8 cellular contexts compared by ENCODE assay signal in the genomic region with DNA sequence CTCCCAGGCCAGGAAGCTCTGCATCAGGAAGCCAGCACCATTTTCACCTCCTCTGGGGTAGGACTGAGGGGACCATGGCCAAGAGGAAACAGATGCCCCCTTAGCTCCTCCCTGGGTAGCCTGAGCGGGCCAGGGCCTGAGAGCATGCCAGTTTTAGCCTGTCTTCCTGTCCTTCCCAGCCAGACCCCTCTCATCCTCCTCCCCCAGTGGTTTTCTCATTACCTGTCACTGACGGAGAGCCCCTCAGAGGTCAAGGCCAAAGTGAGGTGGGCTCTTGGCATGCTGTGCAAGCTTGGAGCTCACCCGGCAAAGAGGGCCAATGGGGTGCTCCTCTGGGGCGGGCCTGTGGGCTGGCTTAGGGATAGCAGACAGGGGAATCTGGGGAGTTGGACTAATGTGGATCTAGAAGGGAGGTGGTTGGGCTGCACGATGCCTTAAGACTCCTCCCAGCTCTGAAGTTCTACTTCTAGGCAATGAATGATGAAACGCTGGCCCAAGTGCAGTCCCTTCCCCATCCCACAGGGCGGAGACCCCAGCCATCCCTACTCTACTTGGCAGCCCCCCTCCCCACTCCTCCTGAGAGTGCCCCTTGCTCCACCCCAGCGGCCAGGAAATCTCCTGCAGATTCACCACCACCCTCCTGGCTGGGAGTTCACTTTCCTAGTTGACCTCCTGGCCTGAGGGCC. TPM values are rescaled to one million over a fixed set of nuclear protein-coding genes. Genes with fewer than 3 reads are reported as not detected.
DNase-seq lines count a peak whose midpoint lies in the region; ATAC-seq and TF ChIP-seq lines count a peak whose summit lies in the region.

No MANE protein-coding gene starts in this region.

- no peak for TF ChIP-seq CTCF in 22Rv1 (IDR thresholded peaks at IDR 0.05)
- no peak for TF ChIP-seq CTCF in colonic mucosa (IDR thresholded peaks at IDR 0.05)

- H3K9me3 ChIP-seq in colonic mucosa (no peaks in the 10 kb centered on the region), mucosa of rectum (ENCODE audit: control insufficient read depth in 2 of 2, low read length in 2 of 2) (no peaks in the 10 kb centered on the region)

- intact Hi-C loops in colonic mucosa (cut with DNase I), result no loop called here

- H3K27me3 ChIP-seq in colonic mucosa, result no peaks in the 10 kb centered on the region
- no peaks in the 10 kb centered on the region for H3K27me3 ChIP-seq in mucosa of rectum (ENCODE audit: control insufficient read depth in 2 of 2, insufficient read depth in 2 of 2, low read length in 2 of 2)

- H3K4me1 ChIP-seq in colonic mucosa, result peaks cover 38% of the 10 kb centered on the region
- peaks cover 55 to 63% of the 10 kb centered on the region in 2 donors for H3K4me1 ChIP-seq in mucosa of rectum (ENCODE audit: control insufficient read depth in 2 of 2, insufficient read depth in 2 of 2, low read length in 2 of 2)

- peak overlapping the region; percentile 67 for H3K27ac ChIP-seq in 22Rv1
- peak overlapping the region; percentile 94 for H3K27ac ChIP-seq in colonic mucosa
- H3K27ac ChIP-seq in mucosa of rectum (ENCODE audit: low read depth in 2 of 2, low read length in 2 of 2), result peak overlapping the region; percentile 93 to 98

- ATAC-seq in GM21786 (IDR thresholded peaks at IDR 0.05; ENCODE audit: unreplicated experiment) (no peak), left lobe of liver (no peak), HG02870 (IDR thresholded peaks at IDR 0.05; ENCODE audit: unreplicated experiment) (no peak), HG02981 (IDR thresholded peaks at IDR 0.05; ENCODE audit: unreplicated experiment) (no peak)

- H3K9ac ChIP-seq in colonic mucosa (ENCODE audit: low read depth in 2 of 2, low read length in 2 of 2) (peak overlapping the region; percentile 77 to 89), mucosa of rectum (ENCODE audit: low read depth in 1 of 2, low read length in 2 of 2) (peak overlapping the region; percentile 83 to 91)

- H3K36me3 ChIP-seq in colonic mucosa, result no peaks in the 10 kb centered on the region
- H3K36me3 ChIP-seq in mucosa of rectum (ENCODE audit: control insufficient read depth in 2 of 2, insufficient read depth in 2 of 2, low read length in 2 of 2), result no peaks in the 10 kb centered on the region

- H3K4me3 ChIP-seq in colonic mucosa, result no peak overlapping the region
- H3K4me3 ChIP-seq in mucosa of rectum (ENCODE audit: low read length in 2 of 2), result peak overlapping the region; percentile 72 to 77

- DNase-seq in HT-29 (ENCODE audit: low spot score), result peak; percentile 78
- DNase-seq in colonic mucosa, result peak; percentile 44
- no peak for DNase-seq in left lobe of liver (ENCODE audit: low spot score)

RNA-seq across cellular contexts. Expression of a gene that starts 9.5 kb away (rescaled TPM):
- total RNA-seq in HT-29 (2014; rRNA removed; shearing (Covaris generic)), result 1,664 and 1,875 TPM in 2 replicates
- total RNA-seq in colonic mucosa, result 100 to 1,000 TPM; 414 to 610 TPM
- total RNA-seq in left lobe of liver, result 120 TPM

RNA-seq across cellular contexts. Expression of a gene that starts 22.7 kb away (rescaled TPM):
- 9.3 and 13.3 TPM in 2 replicates for total RNA-seq in HT-29 (2014; rRNA removed; shearing (Covaris generic))
- total RNA-seq in colonic mucosa (1 to 10 TPM; 1.6 to 3.7 TPM), left lobe of liver (1.1 TPM)

RNA-seq across cellular contexts. Expression of a gene that starts 44.0 kb away (rescaled TPM):
- total RNA-seq in HT-29 (2014; rRNA removed; shearing (Covaris generic)), result 163 and 185 TPM in 2 replicates
- total RNA-seq in colonic mucosa (100 to 1,000 TPM; 213 TPM), left lobe of liver (1.7 TPM)

RNA-seq across cellular contexts. Expression of a gene that starts 48.4 kb away (rescaled TPM):
- 5.1 and 11.6 TPM in 2 replicates for total RNA-seq in HT-29 (2014; rRNA removed; shearing (Covaris generic))
- 1 to 10 TPM; 4.5 to 5.6 TPM for total RNA-seq in colonic mucosa
- total RNA-seq in left lobe of liver, result 0.88 TPM

RNA-seq across cellular contexts. Expression of a gene that starts 50.4 kb away (rescaled TPM):
- 108 and 130 TPM in 2 replicates for total RNA-seq in HT-29 (2014; rRNA removed; shearing (Covaris generic))
- total RNA-seq in colonic mucosa (10 to 100 TPM; 69.4 to 83.9 TPM), left lobe of liver (66.6 TPM)

Comparison
In these comparisons a context has a peak if more than half of its experiments do, and no peak if none do; other contexts are left out.
1. RNA of a gene that starts 44.0 kb away (total RNA-seq): 213 TPM in colonic mucosa and 163 to 185 TPM in HT-29; 1.7 TPM in left lobe of liver (single experiment); every median in the first group is over 10 times any median in the second.
2. Peak in every context shown above with its lines, with median percentiles within 50 percentile points of each other: H3K27ac ChIP-seq.